ENCODE assay signal across 1 cellular context in the genomic region with DNA sequence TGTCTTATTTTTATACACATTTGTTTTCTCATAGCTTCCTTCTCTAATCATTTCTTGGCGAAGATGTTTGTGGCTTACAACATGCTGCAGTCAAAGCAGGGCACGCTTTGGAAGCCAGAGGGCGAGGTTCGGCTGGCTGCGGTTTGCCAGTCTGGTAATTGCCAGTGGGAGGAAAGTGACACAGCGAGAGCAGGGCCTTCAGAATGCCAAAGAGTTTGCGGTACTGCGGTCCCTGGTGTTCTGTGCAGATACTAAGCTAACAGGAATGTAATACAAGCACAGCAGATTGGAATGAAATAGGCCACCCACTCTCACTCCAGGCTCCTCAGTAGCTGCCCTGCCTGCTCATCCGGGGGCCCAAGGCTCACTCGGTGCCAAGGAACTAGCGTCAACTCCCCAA.
TF ChIP-seq lines count a peak whose summit lies in the region.

No MANE protein-coding gene starts in this region.

TF ChIP-seq in HepG2, 621 proteins besides CTCF, POLR2A, EP300 and RAD21 (continued from another document):
- TF ChIP-seq, protein P1, sequence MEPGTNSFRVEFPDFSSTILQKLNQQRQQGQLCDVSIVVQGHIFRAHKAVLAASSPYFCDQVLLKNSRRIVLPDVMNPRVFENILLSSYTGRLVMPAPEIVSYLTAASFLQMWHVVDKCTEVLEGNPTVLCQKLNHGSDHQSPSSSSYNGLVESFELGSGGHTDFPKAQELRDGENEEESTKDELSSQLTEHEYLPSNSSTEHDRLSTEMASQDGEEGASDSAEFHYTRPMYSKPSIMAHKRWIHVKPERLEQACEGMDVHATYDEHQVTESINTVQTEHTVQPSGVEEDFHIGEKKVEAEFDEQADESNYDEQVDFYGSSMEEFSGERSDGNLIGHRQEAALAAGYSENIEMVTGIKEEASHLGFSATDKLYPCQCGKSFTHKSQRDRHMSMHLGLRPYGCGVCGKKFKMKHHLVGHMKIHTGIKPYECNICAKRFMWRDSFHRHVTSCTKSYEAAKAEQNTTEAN (CRISPR knock-in tag; conservative IDR thresholded peaks at IDR 0.05): no peak
- TF ChIP-seq RFX1 (IDR thresholded peaks at IDR 0.05) (no peak), ZNF232 (CRISPR knock-in tag; IDR thresholded peaks at IDR 0.05; ENCODE audit: borderline replicate concordance) (no peak), ATF4 (CRISPR knock-in tag; IDR thresholded peaks at IDR 0.05) (no peak), ZNF747 (CRISPR knock-in tag; IDR thresholded peaks at IDR 0.05; ENCODE audit: borderline replicate concordance) (no peak), ARNTL (CRISPR knock-in tag; IDR thresholded peaks at IDR 0.05) (no peak), ZNF572 (CRISPR knock-in tag; IDR thresholded peaks at IDR 0.05) (no peak), ZNF367 (CRISPR knock-in tag; IDR thresholded peaks at IDR 0.05; ENCODE audit: borderline replicate concordance) (no peak), PREB (CRISPR knock-in tag; IDR thresholded peaks at IDR 0.05) (no peak), IRF1 (CRISPR knock-in tag; IDR thresholded peaks at IDR 0.05; ENCODE audit: low read depth) (no peak)
